9 cellular contexts compared by ENCODE assay signal in the genomic region with DNA sequence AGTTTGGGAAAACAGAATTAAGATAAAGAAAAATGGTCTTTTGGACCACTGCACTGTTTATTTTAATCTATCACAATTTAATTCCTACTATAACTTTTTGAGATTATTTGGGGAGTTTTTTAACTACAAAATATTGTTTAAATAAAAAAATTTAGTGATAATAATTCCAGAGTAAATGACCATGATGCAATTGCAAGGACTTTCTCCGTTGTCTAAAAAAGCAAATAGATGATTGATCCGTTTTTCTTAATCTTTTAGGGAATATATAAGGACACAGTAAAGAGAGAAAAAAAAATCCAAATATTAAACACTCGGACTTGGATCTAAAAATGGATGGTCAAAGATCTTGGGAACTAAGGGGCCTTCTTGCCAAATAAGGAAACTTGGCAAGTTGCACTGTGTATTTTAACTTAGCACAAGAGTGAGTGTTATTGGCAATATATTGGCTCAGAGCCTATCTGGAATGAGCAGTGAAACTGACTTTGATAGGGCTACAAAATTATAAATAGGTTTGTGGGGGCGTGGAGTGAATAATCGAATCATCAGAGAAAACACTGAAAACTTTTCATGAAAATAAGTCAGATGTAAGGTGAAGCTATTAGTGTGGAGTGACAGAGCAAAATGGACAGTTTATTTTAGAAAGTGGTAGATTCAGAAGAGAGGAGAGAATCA. TPM values are rescaled to one million over a fixed set of nuclear protein-coding genes. Genes with fewer than 3 reads are reported as not detected.
DNase-seq lines count a peak whose midpoint lies in the region; ATAC-seq and TF ChIP-seq lines count a peak whose summit lies in the region.
"Had no signal": no experiment of that assay in that cellular context is flagged by ENCODE, and none has a peak within 500 bp of the region (broad histone marks: within the 10 kb centered on the region; RNA-seq: fewer than 3 reads in every experiment).

No MANE protein-coding gene starts in this region.

- H4K20me1 ChIP-seq in GM23338 (replicated peaks; ENCODE audit: insufficient read depth): no peaks in the 10 kb centered on the region

- TF ChIP-seq EP300 in sigmoid colon (IDR thresholded peaks at IDR 0.05): no peak

- no peak overlapping the region for H3K4me3 ChIP-seq in GM23338
- H3K4me3 ChIP-seq in sigmoid colon: peak overlapping the region; percentile 54 to 92 (median 76)

- peaks cover 9% of the 10 kb centered on the region; the same call in 1 of the 2 replicates for H3K79me2 ChIP-seq in GM23338 (replicated peaks; ENCODE audit: insufficient read depth)

- WGBS in sigmoid colon, 2 donors: 20 to 51% methylated on average over 5 of the region's 5 CpGs

- 0 out of 2 replicates have a peak, but pooled peaks cover 4% of the 10 kb centered on the region for H3F3A ChIP-seq in GM23338 (replicated peaks; ENCODE audit: low read depth)

- H3K36me3 ChIP-seq in GM23338 (ENCODE audit: insufficient read depth) (no peaks in the 10 kb centered on the region), sigmoid colon (no peaks in the 10 kb centered on the region)

- ATAC-seq in GM23338 (no peak), GM21529 (IDR thresholded peaks at IDR 0.05; ENCODE audit: unreplicated experiment) (no peak), GM18517 (IDR thresholded peaks at IDR 0.05; ENCODE audit: unreplicated experiment) (no peak)

- H3K4me2 ChIP-seq in GM23338: no peak overlapping the region

- TF ChIP-seq POLR2A in erythroblast (IDR thresholded peaks at IDR 0.05; ENCODE audit: low read length): no peak
- TF ChIP-seq POLR2A in sigmoid colon (IDR thresholded peaks at IDR 0.05): no peak

- H3K9me2 ChIP-seq in GM23338 (ENCODE audit: insufficient read depth): no peaks in the 10 kb centered on the region

- peaks cover 7% of the 10 kb centered on the region for H3K27me3 Mint-ChIP-seq in GM23338 (ENCODE audit: insufficient read depth, low read depth, poor library complexity)

- H3K27ac Mint-ChIP-seq in GM23338: no peak overlapping the region

- intact Hi-C loops in sigmoid colon (cut with DNase I): no loop called here

- H3K27me3 ChIP-seq in GM23338 (ENCODE audit: insufficient read depth) (peaks cover 9% of the 10 kb centered on the region), sigmoid colon (no peaks in the 10 kb centered on the region)

- no peak for DNase-seq in GM23338 (ENCODE audit: low spot score)
- peak; percentile 84 to 89 for DNase-seq in erythroblast (lab: John Stamatoyannopoulos, UW)
- no peak for DNase-seq in sigmoid colon
- no peak for DNase-seq in middle frontal gyrus (ENCODE audit: extremely low spot score, low spot score)
- DNase-seq: activated naive CD4-positive, alpha-beta T cell treated with anti-CD3 and anti-CD28 coated beads, Interleukin-2, amount 50 U/mL, for 16 hours; NCI-H1048 had no signal

- no peaks in the 10 kb centered on the region for H3K9me3 ChIP-seq in sigmoid colon

- no peaks in the 10 kb centered on the region for H3K9me3 Mint-ChIP-seq in GM23338

- H3K4me1 ChIP-seq in GM23338 (ENCODE audit: insufficient read depth): peaks cover 10% of the 10 kb centered on the region
- peaks cover 0 to 55% (median 41%) of the 10 kb centered on the region in 4 donors for H3K4me1 ChIP-seq in sigmoid colon

- no peak overlapping the region for H2AFZ ChIP-seq in GM23338

- peaks cover 17% of the 10 kb centered on the region for H3K4me1 Mint-ChIP-seq in GM23338

- H3K27ac ChIP-seq in GM23338 (ENCODE audit: low read depth) (no peak overlapping the region), sigmoid colon (peak overlapping the region; percentile 91 to 99 (median 96))

- TF ChIP-seq CTCF in GM23338 (conservative IDR thresholded peaks at IDR 0.05; ENCODE audit: low read depth in 2 of 2): no peak
- no peak for TF ChIP-seq CTCF in sigmoid colon (IDR thresholded peaks at IDR 0.05)

- H3K4me3 Mint-ChIP-seq in GM23338: peak overlapping the region; percentile 86

- H3K36me3 Mint-ChIP-seq in GM23338 (ENCODE audit: low read depth): 0 out of 3 replicates have a peak, but pooled peaks cover 5% of the 10 kb centered on the region

TF ChIP-seq in GM23338, 12 proteins besides CTCF, POLR2A, EP300 and RAD21 (continues in another document):
- no peak for TF ChIP-seq CREB1 (CRISPR knock-in tag; IDR thresholded peaks at IDR 0.05; ENCODE audit: low read depth)
- no peak for TF ChIP-seq STAT1 (IDR thresholded peaks at IDR 0.05; ENCODE audit: unreplicated experiment)

TF ChIP-seq in PFSK-1, 5 proteins besides CTCF, POLR2A, EP300 and RAD21:
- no peak for TF ChIP-seq POLR2AphosphoS5 (IDR thresholded peaks at IDR 0.05; ENCODE audit: low read depth, low read length)
- peak; percentile 55; the same call in 1 of the 2 replicates for TF ChIP-seq SIN3A (IDR thresholded peaks at IDR 0.05; ENCODE audit: borderline replicate concordance, insufficient read depth, low read length)

RNA-seq across cellular contexts. Expression of a gene that starts 2.0 kb away (rescaled TPM):
- total RNA-seq in GM23338 (2014; rRNA removed; shearing (Covaris generic)): 9.6 and 13.7 TPM in 2 replicates
- 6.5 and 7.6 TPM in 2 replicates for polyA plus RNA-seq in GM23338 (2016; fragmentation: Nextera tagmentation; extraction: Ambion mirVana)
- 34.9 TPM for polyA plus RNA-seq in PFSK-1 (2012; ENCODE audit: insufficient read length, low read depth)
- total RNA-seq in sigmoid colon: 100 to 1,000 TPM; 189 to 255 (median 219) TPM
- 10 to 100 TPM in 1 of 3 donors, 1 to 10 TPM in 2; 6.2 to 29.6 (median 9.6) TPM for polyA plus RNA-seq in sigmoid colon

Comparison
In these comparisons a context has a peak if more than half of its experiments do, and no peak if none do; other contexts are left out.
1. DNase-seq: peak in erythroblast (2 of 2); none in GM23338 (single experiment), sigmoid colon (single experiment) and middle frontal gyrus (single experiment).
2. RNA of a gene that starts 2.0 kb away (total RNA-seq): 189 to 255 TPM in sigmoid colon; 9.6 to 13.7 TPM in GM23338; every median in the first group is over 10 times any median in the second.